Comparison of ENCODE assay signal across 1 cellular context in genomic region chr6:33633084-33633461, GRCh38.
TF ChIP-seq lines count a peak whose summit lies in the region.

No MANE protein-coding gene starts in this region.

TF ChIP-seq in GM12878, 131 proteins besides CTCF, POLR2A, EP300 and RAD21:
- TF ChIP-seq MLLT1 (IDR thresholded peaks at IDR 0.05) (0 out of 2 replicates have a peak, but pooled peaks have one; percentile 30), IRF5 (IDR thresholded peaks at IDR 0.05; ENCODE audit: borderline replicate concordance) (no peak), KAT2A (conservative IDR thresholded peaks at IDR 0.05; ENCODE audit: control insufficient read depth, low read depth, low read length) (no peak)
